Comparison of ENCODE assay signal across 35 cellular contexts in genomic region chr2:179069685-179070084, GRCh38. TPM values are rescaled to one million over a fixed set of nuclear protein-coding genes. Genes with fewer than 3 reads are reported as not detected.
"Had no signal": no experiment of that assay in that cellular context is flagged by ENCODE, and none has a peak within 500 bp of the region (broad histone marks: within the 10 kb centered on the region; RNA-seq: fewer than 3 reads in every experiment).

No MANE protein-coding gene starts in this region.

- H3K36me3 ChIP-seq: MG63 had no signal

- DNase-seq: Karpas-422, Kasumi-1, KG1, MG63, MM.1S, MV-4-11, NCI-H1048, NCI-H1092, NCI-H1092 treated with DMSO at 0.1 percent for 48 hours, NCI-H1105, NCI-H1105 treated with DMSO at 0.1 percent for 48 hours, NCI-H1417, NCI-H1417 treated with DMSO at 0.1 percent for 48 hours, NCI-H1436, NCI-H1436 treated with DMSO at 0.1 percent for 48 hours, NCI-H146, NCI-H1694, NCI-H1694 treated with DMSO at 0.1 percent for 48 hours, NCI-H187, NCI-H187 treated with DMSO at 0.1 percent for 48 hours, NCI-H1930, NCI-H2029, NCI-H2029 treated with DMSO at 0.1 percent for 48 hours, NCI-H2081, NCI-H2081 treated with DMSO at 0.1 percent for 48 hours, NCI-H2107, NCI-H2171, NCI-H2171 treated with DMSO at 0.1 percent for 48 hours, NCI-H2227 treated with DMSO at 0.1 percent for 48 hours, NCI-H226, NCI-H345, NCI-H446, NCI-H446 treated with DMSO at 0.1 percent for 48 hours had no signal

- H3K27me3 ChIP-seq: MG63 had no signal

- H3K27ac ChIP-seq: KMS-11 had no signal

- H3K4me3 ChIP-seq: MG63 had no signal

- H3K9me3 ChIP-seq: MG63 had no signal

RNA-seq across cellular contexts. Expression of gene CCDC141, which starts 19.7 kb away (rescaled TPM):
- total RNA-seq: MCF 10A had no signal
